Comparison of ENCODE assay signal across 28 cellular contexts in genomic region chr6:129736105-129736504, GRCh38. TPM values are rescaled to one million over a fixed set of nuclear protein-coding genes. Genes with fewer than 3 reads are reported as not detected.
DNase-seq lines count a peak whose midpoint lies in the region; ATAC-seq, FAIRE-seq and TF ChIP-seq lines count a peak whose summit lies in the region.
"Had no signal": no experiment of that assay in that cellular context is flagged by ENCODE, and none has a peak within 500 bp of the region (broad histone marks: within the 10 kb centered on the region; RNA-seq: fewer than 3 reads in every experiment).

No MANE protein-coding gene starts in this region.

- H3K79me2 ChIP-seq in HepG2 (ENCODE audit: insufficient read depth, low read length) (no peaks in the 10 kb centered on the region), HCT116 (ENCODE audit: insufficient read depth, low read length) (no peaks in the 10 kb centered on the region)

- H3K4me1 ChIP-seq in HepG2 (ENCODE audit: insufficient read depth, low read length): peaks cover 8% of the 10 kb centered on the region
- no peaks in the 10 kb centered on the region for H3K4me1 ChIP-seq in right lobe of liver
- H3K4me1 ChIP-seq in HCT116 (ENCODE audit: control insufficient read depth in 1 of 2, insufficient read depth in 2 of 2, low read length in 2 of 2): peaks cover 42 to 54% of the 10 kb centered on the region in 2 experiments
- H3K4me1 ChIP-seq: BE2C, BLaER1 had no signal

- DNase-seq in HepG2 (ENCODE audit: low spot score): no peak
- DNase-seq in right lobe of liver: no peak
- no peak for DNase-seq in HCT116 (ENCODE audit: low read depth, low spot score)
- DNase-seq in effector memory CD8-positive, alpha-beta T cell: no peak
- DNase-seq in SW 1271 (lab: John Stamatoyannopoulos, UW): no peak
- DNase-seq in cortex of kidney (lab: John Stamatoyannopoulos, UW): no peak
- DNase-seq: 8988T; ACHN; BE2C; C1 segment of cervical spinal cord; CD4-positive, alpha-beta memory T cell; CD4-positive, CD25-positive, alpha-beta regulatory T cell; CD8-positive, alpha-beta memory T cell; COR-L47; DMS 273 treated with DMSO at 0.1 percent for 48 hours; DMS153; DMS53; DMS79; DND-41; EL; GDM1 had no signal

- H3K4me2 ChIP-seq in HepG2 (ENCODE audit: low read depth, low read length) (no peak overlapping the region), HCT116 (ENCODE audit: low read length) (no peak overlapping the region)
- H3K4me2 ChIP-seq: BLaER1 had no signal

- CTCF ChIA-PET in HepG2 (lab: Yijun Ruan, JAX; ENCODE audit: low intra/inter-chr PET ratio, low total read pairs): no interaction called here
- CTCF ChIA-PET in HCT116 (lab: Charles Lee): no interaction called here

- in situ Hi-C loops in HepG2 (cut with HindIII; ENCODE audit: extremely low pct_ligation_motif_present, low pct_unique_long_range_greater_than_20kb): no loop called here

- FAIRE-seq in HepG2 (lab: Jason Lieb, UNC): no peak
- FAIRE-seq: A204.1, GM12878, GM12892, GM18507 had no signal

- no peak overlapping the region for H3K4me3 ChIP-seq in HepG2 (replicated peaks in 1 of 3; ENCODE audit: insufficient read depth in 1 of 3, low read depth in 2 of 3, low read length in 3 of 3)
- no peak overlapping the region for H3K4me3 ChIP-seq in right lobe of liver
- no peak overlapping the region for H3K4me3 ChIP-seq in HCT116 (replicated peaks in 1 of 2; ENCODE audit: low read depth in 1 of 2, low read length in 2 of 2)
- H3K4me3 ChIP-seq: BLaER1, GM12878 had no signal

- H3K27ac ChIP-seq in HepG2 (ENCODE audit: extremely low read length, insufficient read depth, low read length) (no peak overlapping the region), right lobe of liver (no peak overlapping the region), HCT116 (ENCODE audit: low read depth, low read length) (no peak overlapping the region; the same call in 1 of the 2 replicates)
- H3K27ac ChIP-seq: BLaER1 had no signal

- WGBS in HepG2 (ENCODE audit: low lambda C conversion rate): 46% methylated on average over 2 of the region's 2 CpGs
- WGBS in right lobe of liver (ENCODE audit: insufficient coverage, low coverage, low lambda C conversion rate, missing lambda C conversion rate): 52% methylated on average over 2 of the region's 2 CpGs

- H3K4me3 Mint-ChIP-seq in activated T-helper 17 cell treated with anti-CD3 and anti-CD28 coated beads, Interleukin-2, amount 50 U/mL, for 72 hours: peak overlapping the region; percentile 14
- H3K4me3 Mint-ChIP-seq in effector memory CD8-positive, alpha-beta T cell: peak overlapping the region; percentile 50 to 71
- H3K4me3 Mint-ChIP-seq: CD14-positive monocyte had no signal

- TF ChIP-seq EP300 in HepG2 (IDR thresholded peaks at IDR 0.05; ENCODE audit: low read depth in 2 of 2, low read length in 2 of 2): no peak
- no peak for TF ChIP-seq EP300 in HepG2 (CRISPR knock-in tag; IDR thresholded peaks at IDR 0.05; ENCODE audit: borderline replicate concordance)

- H4K20me1 ChIP-seq in HepG2 (ENCODE audit: insufficient read depth, low read length) (no peaks in the 10 kb centered on the region), HCT116 (ENCODE audit: insufficient read depth) (no peaks in the 10 kb centered on the region)
- H4K20me1 ChIP-seq: BLaER1 had no signal

- no peak overlapping the region for H3K27ac Mint-ChIP-seq in activated T-helper 17 cell treated with anti-CD3 and anti-CD28 coated beads, Interleukin-2, amount 50 U/mL, for 72 hours
- H3K27ac Mint-ChIP-seq in effector memory CD8-positive, alpha-beta T cell: peak overlapping the region in 1 of 2 donors; percentile 68

- H3K27me3 Mint-ChIP-seq in activated T-helper 17 cell treated with anti-CD3 and anti-CD28 coated beads, Interleukin-2, amount 50 U/mL, for 72 hours: no peaks in the 10 kb centered on the region
- no peaks in the 10 kb centered on the region for H3K27me3 Mint-ChIP-seq in effector memory CD8-positive, alpha-beta T cell
- H3K27me3 Mint-ChIP-seq: CD4-positive, alpha-beta memory T cell; CD4-positive, CD25-positive, alpha-beta regulatory T cell; CD8-positive, alpha-beta memory T cell had no signal

- H3K4me1 Mint-ChIP-seq in activated T-helper 17 cell treated with anti-CD3 and anti-CD28 coated beads, Interleukin-2, amount 50 U/mL, for 72 hours: peaks cover 7% of the 10 kb centered on the region
- H3K4me1 Mint-ChIP-seq in effector memory CD8-positive, alpha-beta T cell (ENCODE audit: low read depth in 2 of 2): peaks cover 7 to 18% of the 10 kb centered on the region in 2 donors
- H3K4me1 Mint-ChIP-seq: CD14-positive monocyte had no signal

- no peaks in the 10 kb centered on the region for H3K36me3 Mint-ChIP-seq in activated T-helper 17 cell treated with anti-CD3 and anti-CD28 coated beads, Interleukin-2, amount 50 U/mL, for 72 hours (ENCODE audit: low read depth)
- H3K36me3 Mint-ChIP-seq in effector memory CD8-positive, alpha-beta T cell (ENCODE audit: insufficient read depth): no peaks in the 10 kb centered on the region
- H3K36me3 Mint-ChIP-seq: CD14-positive monocyte; CD4-positive, alpha-beta memory T cell; CD4-positive, CD25-positive, alpha-beta regulatory T cell; CD8-positive, alpha-beta memory T cell had no signal

- H3K9me3 Mint-ChIP-seq in activated T-helper 17 cell treated with anti-CD3 and anti-CD28 coated beads, Interleukin-2, amount 50 U/mL, for 72 hours: no peaks in the 10 kb centered on the region
- no peaks in the 10 kb centered on the region for H3K9me3 Mint-ChIP-seq in effector memory CD8-positive, alpha-beta T cell
- H3K9me3 Mint-ChIP-seq: CD14-positive monocyte; CD4-positive, alpha-beta memory T cell; CD4-positive, CD25-positive, alpha-beta regulatory T cell; CD8-positive, alpha-beta memory T cell had no signal

- TF ChIP-seq RAD21 in HepG2 (CRISPR knock-in tag; IDR thresholded peaks at IDR 0.05): no peak
- TF ChIP-seq RAD21 in HCT116 (IDR thresholded peaks at IDR 0.05; ENCODE audit: low read depth): no peak

- RAD21 ChIA-PET in HCT116 (lab: Charles Lee; ENCODE audit: low non-redundant PET in 1 of 2, low total read pairs in 2 of 2, uncharacterized antibody in 2 of 2, unreplicated experiment in 2 of 2): no interaction called here

- TF ChIP-seq POLR2A in HepG2 (IDR thresholded peaks at IDR 0.05; ENCODE audit: insufficient read depth in 1 of 2, low read depth in 2 of 2, low read length in 2 of 2): no peak
- no peak for TF ChIP-seq POLR2A in right lobe of liver (IDR thresholded peaks at IDR 0.05)
- TF ChIP-seq POLR2A in HCT116 (IDR thresholded peaks at IDR 0.05; ENCODE audit: borderline replicate concordance, extremely low read depth, insufficient read depth, insufficient read length): no peak

- no peaks in the 10 kb centered on the region for H3K9me2 ChIP-seq in HCT116 (ENCODE audit: insufficient read depth)

- no peak for TF ChIP-seq CTCF in HepG2 (CRISPR knock-in tag; IDR thresholded peaks at IDR 0.05)
- no peak for TF ChIP-seq CTCF in right lobe of liver (IDR thresholded peaks at IDR 0.05)
- TF ChIP-seq CTCF in HCT116 (IDR thresholded peaks at IDR 0.05 in 2 of 3, conservative IDR thresholded peaks at IDR 0.05 in 1 of 3; ENCODE audit: borderline replicate concordance in 1 of 3, insufficient read depth in 1 of 3, low read depth in 2 of 3, low read length in 2 of 3): no peak

- ATAC-seq in HepG2 (no peak), right lobe of liver (no peak), HCT116 (no peak)
- no peak for ATAC-seq in activated T-helper 17 cell treated with anti-CD3 and anti-CD28 coated beads, Interleukin-2, amount 50 U/mL, for 72 hours (replicated peaks)
- no peak for ATAC-seq in effector memory CD8-positive, alpha-beta T cell (replicated peaks)
- ATAC-seq: GM12878 had no signal

- H3K9me3 ChIP-seq in HepG2 (ENCODE audit: low read length): no peaks in the 10 kb centered on the region
- H3K9me3 ChIP-seq in right lobe of liver: no peaks in the 10 kb centered on the region
- H3K9me3 ChIP-seq in HCT116 (ENCODE audit: control insufficient read depth in 1 of 2, insufficient read depth in 1 of 2, low read depth in 1 of 2, low read length in 2 of 2): no peaks in the 10 kb centered on the region
- H3K9me3 ChIP-seq: BE2C, BLaER1 had no signal

- no peaks in the 10 kb centered on the region for H3K36me3 ChIP-seq in HepG2 (replicated peaks in 1 of 2; ENCODE audit: control insufficient read depth in 1 of 2, insufficient read depth in 2 of 2, low read length in 2 of 2)
- no peaks in the 10 kb centered on the region for H3K36me3 ChIP-seq in right lobe of liver
- H3K36me3 ChIP-seq in HCT116 (ENCODE audit: control insufficient read depth in 1 of 2, insufficient read depth in 2 of 2, low read length in 2 of 2): no peaks in the 10 kb centered on the region
- H3K36me3 ChIP-seq: BE2C, BLaER1 had no signal

- no peaks in the 10 kb centered on the region; a peak in 1 of 5 replicates for H3K27me3 ChIP-seq in HepG2 (ENCODE audit: control insufficient read depth in 1 of 2, insufficient read depth in 2 of 2, low read length in 2 of 2)
- H3K27me3 ChIP-seq in right lobe of liver: no peaks in the 10 kb centered on the region
- no peaks in the 10 kb centered on the region for H3K27me3 ChIP-seq in HCT116 (ENCODE audit: insufficient read depth, low read length)
- H3K27me3 ChIP-seq: BE2C, BLaER1 had no signal

- POLR2A ChIA-PET in HepG2 (lab: Yijun Ruan, JAX): no interaction called here
- POLR2A ChIA-PET in HCT116 (lab: Charles Lee): no interaction called here

- intact Hi-C loops in HepG2 (cut with micrococcal nuclease; ENCODE audit: unreplicated experiment): no loop called here
- intact Hi-C loops in right lobe of liver (cut with DNase I): no loop called here
- intact Hi-C loops in HCT116 (cut with micrococcal nuclease): no loop called here

- H2AFZ ChIP-seq in HepG2 (ENCODE audit: low read length) (no peak overlapping the region), HCT116 (ENCODE audit: low read depth, low read length, poor library complexity, severe bottlenecking) (no peak overlapping the region)

- no TSS peak for BruUV-seq in HepG2 (replicated peaks; lab: Mats Ljungman, UMichigan)
- BruUV-seq in HCT116 (replicated peaks; lab: Mats Ljungman, UMichigan): no TSS peak

- H3K9ac ChIP-seq in HepG2 (ENCODE audit: insufficient read depth, low read depth, low read length) (no peak overlapping the region), HCT116 (ENCODE audit: low read length) (no peak overlapping the region)
- H3K9ac ChIP-seq: BLaER1 had no signal

RNA-seq across cellular contexts. Expression of gene ARHGAP18, which starts 26.1 kb away (rescaled TPM):
- total RNA-seq in HepG2 (2016; rRNA removed; fragmentation: Illumina TruSeq; extraction: Trizol): 115 and 183 TPM in 2 replicates
- 16.6 and 18.3 TPM in 2 replicates for total RNA-seq in HepG2 (2016; cell fraction: cytosol; rRNA removed; fragmentation: Illumina TruSeq; extraction: Trizol; ENCODE audit: low read depth)
- total RNA-seq in HepG2 (2016; cell fraction: insoluble cytoplasmic fraction; rRNA removed; fragmentation: Illumina TruSeq; extraction: Trizol): 116 and 185 TPM in 2 replicates
- 53.6 and 60.8 TPM in 2 replicates for total RNA-seq in HepG2 (2016; cell fraction: membrane; rRNA removed; fragmentation: Illumina TruSeq; extraction: Trizol)
- 89.7 and 91.5 TPM in 2 replicates for total RNA-seq in HepG2 (2016; cell fraction: nucleus; rRNA removed; fragmentation: Illumina TruSeq; extraction: Trizol)
- polyA plus RNA-seq in HepG2 (2011; rRNA removed): 37.8 and 58.2 TPM in 2 replicates
- 24.3 and 29.8 TPM in 2 replicates for polyA plus RNA-seq in HepG2 (2011; cell fraction: cytosol; rRNA removed)
- 13.1 and 14.2 TPM in 2 replicates for polyA plus RNA-seq in HepG2 (2011; cell fraction: nucleus; rRNA removed)
- 54.6 and 95.7 TPM in 2 replicates for polyA plus RNA-seq in HepG2 (2012)
- polyA plus RNA-seq in HepG2 (2016; cell fraction: cytosol; fragmentation: Illumina TruSeq; extraction: Trizol; ENCODE audit: low read depth): 6.1 and 6.7 TPM in 2 replicates
- 150 and 162 TPM in 2 replicates for polyA plus RNA-seq in HepG2 (2016; cell fraction: insoluble cytoplasmic fraction; fragmentation: Illumina TruSeq; extraction: Trizol; ENCODE audit: low read depth)
- 21.3 and 24.5 TPM in 2 replicates for polyA plus RNA-seq in HepG2 (2016; cell fraction: membrane; fragmentation: Illumina TruSeq; extraction: Trizol; ENCODE audit: low read depth)
- polyA plus RNA-seq in HepG2 (2016; cell fraction: nucleus; fragmentation: Illumina TruSeq; extraction: Trizol; ENCODE audit: insufficient read depth, low read depth): 65.9 and 66.3 TPM in 2 replicates
- polyA minus RNA-seq in HepG2 (2011; rRNA and poly(A)+ RNA removed; ENCODE audit: low replicate concordance): 8.2 and 55.6 TPM in 2 replicates
- polyA minus RNA-seq in HepG2 (2011; cell fraction: cytosol; rRNA and poly(A)+ RNA removed): 60.4 and 69.2 TPM in 2 replicates
- 134 and 144 TPM in 2 replicates for polyA minus RNA-seq in HepG2 (2011; cell fraction: nucleus; rRNA and poly(A)+ RNA removed)
- total RNA-seq in right lobe of liver: 1 to 10 TPM; 2.2 to 8.0 (median 2.9) TPM
- 70.3 TPM for total RNA-seq in HCT116 (2021; ENCODE audit: unreplicated experiment)
- polyA plus RNA-seq in HCT116 (2012): 20.1 and 25.5 TPM in 2 replicates
- total RNA-seq in activated T-helper 17 cell treated with anti-CD3 and anti-CD28 coated beads, Interleukin-2, amount 50 U/mL, for 72 hours: 1 to 10 TPM; 7.9 to 9.5 TPM
